1 cellular context compared by ENCODE assay signal in the genomic region with DNA sequence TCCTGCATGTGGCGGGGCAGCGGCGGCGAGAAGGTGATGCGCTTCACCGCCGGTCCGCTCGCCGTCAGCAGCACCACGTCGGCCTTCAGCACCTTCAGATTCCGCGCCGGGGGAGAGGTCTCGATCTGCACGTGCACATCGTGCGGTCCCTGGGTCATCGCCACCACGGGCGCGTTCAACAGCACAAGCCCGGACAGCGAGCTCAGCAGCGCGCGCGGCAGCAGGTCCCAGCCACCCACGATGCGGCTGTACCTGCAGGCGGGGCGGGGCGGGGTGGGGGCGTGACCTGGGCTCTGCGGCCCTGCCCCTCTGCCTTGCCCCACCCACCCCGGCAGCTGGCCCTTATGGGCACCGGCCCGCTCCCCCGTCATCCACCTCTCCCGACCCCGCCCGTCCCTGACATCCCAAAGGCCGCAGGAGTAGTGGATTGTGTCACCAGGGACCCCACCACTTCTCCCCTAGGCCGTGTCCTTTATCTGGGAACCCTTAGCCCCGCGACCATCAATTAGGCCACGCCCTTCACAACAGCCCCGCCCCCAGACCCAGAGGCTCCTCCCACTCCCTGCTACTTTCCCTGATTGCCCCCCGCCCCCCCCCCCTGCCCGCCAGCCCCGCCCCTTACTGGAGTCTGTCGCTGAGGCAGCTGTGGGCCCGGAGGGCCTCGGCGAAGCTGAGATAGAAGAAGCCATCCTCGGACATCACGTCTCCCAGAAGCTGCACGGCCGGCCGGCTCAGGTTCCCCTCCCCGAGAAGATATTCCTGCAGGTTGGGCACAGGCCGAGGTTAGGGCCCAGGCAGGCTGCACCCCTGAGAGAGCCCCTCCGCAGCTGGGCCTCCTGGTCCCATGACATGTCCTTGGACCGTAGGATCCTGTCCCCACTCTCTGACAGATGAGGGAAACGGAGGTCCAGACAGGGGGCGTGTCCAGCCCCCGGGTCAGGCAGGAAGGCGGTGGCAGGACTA.
TF ChIP-seq lines count a peak whose summit lies in the region.

No MANE protein-coding gene starts in this region.

TF ChIP-seq in K562, 482 proteins besides CTCF, POLR2A, EP300 and RAD21 (continued from another document and continues in another):
- TF ChIP-seq, protein P1, sequence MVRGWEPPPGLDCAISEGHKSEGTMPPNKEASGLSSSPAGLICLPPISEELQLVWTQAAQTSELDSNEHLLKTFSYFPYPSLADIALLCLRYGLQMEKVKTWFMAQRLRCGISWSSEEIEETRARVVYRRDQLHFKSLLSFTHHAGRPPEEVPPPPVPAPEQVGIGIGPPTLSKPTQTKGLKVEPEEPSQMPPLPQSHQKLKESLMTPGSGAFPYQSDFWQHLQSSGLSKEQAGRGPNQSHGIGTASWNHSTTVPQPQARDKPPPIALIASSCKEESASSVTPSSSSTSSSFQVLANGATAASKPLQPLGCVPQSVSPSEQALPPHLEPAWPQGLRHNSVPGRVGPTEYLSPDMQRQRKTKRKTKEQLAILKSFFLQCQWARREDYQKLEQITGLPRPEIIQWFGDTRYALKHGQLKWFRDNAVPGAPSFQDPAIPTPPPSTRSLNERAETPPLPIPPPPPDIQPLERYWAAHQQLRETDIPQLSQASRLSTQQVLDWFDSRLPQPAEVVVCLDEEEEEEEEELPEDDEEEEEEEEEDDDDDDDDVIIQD (CRISPR knock-in tag; IDR thresholded peaks at IDR 0.05), result no peak
- TF ChIP-seq, protein P2, sequence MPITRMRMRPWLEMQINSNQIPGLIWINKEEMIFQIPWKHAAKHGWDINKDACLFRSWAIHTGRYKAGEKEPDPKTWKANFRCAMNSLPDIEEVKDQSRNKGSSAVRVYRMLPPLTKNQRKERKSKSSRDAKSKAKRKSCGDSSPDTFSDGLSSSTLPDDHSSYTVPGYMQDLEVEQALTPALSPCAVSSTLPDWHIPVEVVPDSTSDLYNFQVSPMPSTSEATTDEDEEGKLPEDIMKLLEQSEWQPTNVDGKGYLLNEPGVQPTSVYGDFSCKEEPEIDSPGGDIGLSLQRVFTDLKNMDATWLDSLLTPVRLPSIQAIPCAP (CRISPR knock-in tag; IDR thresholded peaks at IDR 0.05; ENCODE audit: borderline replicate concordance), result no peak
- TF ChIP-seq RCOR1 (IDR thresholded peaks at IDR 0.05; ENCODE audit: borderline replicate concordance in 1 of 2, low read depth in 2 of 2, low read length in 2 of 2) (no peak), ZNF146 (CRISPR knock-in tag; IDR thresholded peaks at IDR 0.05; ENCODE audit: unreplicated experiment) (peak; percentile 5), SOX6 (IDR thresholded peaks at IDR 0.05) (no peak; the same call in 1 of the 2 replicates), NONO (IDR thresholded peaks at IDR 0.05; ENCODE audit: low read depth in 2 of 2, low read length in 1 of 2) (no peak), SRSF9 (IDR thresholded peaks at IDR 0.05; ENCODE audit: borderline replicate concordance, low read depth, low read length) (no peak), HMG20A (CRISPR knock-in tag; conservative IDR thresholded peaks at IDR 0.05) (no peak), ZNF75A (CRISPR knock-in tag; IDR thresholded peaks at IDR 0.05) (no peak), RBM25 (IDR thresholded peaks at IDR 0.05; ENCODE audit: low read depth, low read length, severe bottlenecking) (no peak), HDAC1 (IDR thresholded peaks at IDR 0.05) (peak in 1 of 2 experiments; percentile 65; a peak in 1 of 4 replicates), POLR2AphosphoS5 (IDR thresholded peaks at IDR 0.05; ENCODE audit: control insufficient read depth, insufficient read depth, low read depth, low read length) (no peak), HMGN3 (IDR thresholded peaks at IDR 0.05; ENCODE audit: borderline replicate concordance, extremely low read depth, insufficient read length, low read depth, low read length) (peak; percentile 16), KAT2B (IDR thresholded peaks at IDR 0.05; ENCODE audit: low read depth, low read length) (no peak), SMARCA4 (IDR thresholded peaks at IDR 0.05) (no peak), ZBTB17 (CRISPR knock-in tag; IDR thresholded peaks at IDR 0.05) (no peak), SMARCB1 (IDR thresholded peaks at IDR 0.05; ENCODE audit: insufficient read length, low read depth) (no peak), SMAD1 (IDR thresholded peaks at IDR 0.05; ENCODE audit: low read depth, low read length, partially characterized antibody) (no peak), ZNF764 (CRISPR knock-in tag; IDR thresholded peaks at IDR 0.05; ENCODE audit: low read depth) (peak; percentile 51; the same call in 1 of the 2 replicates), DNMT1 (IDR thresholded peaks at IDR 0.05) (no peak), ZNF217 (CRISPR knock-in tag; IDR thresholded peaks at IDR 0.05) (no peak), TBP (optimal IDR thresholded peaks at IDR 0.05; ENCODE audit: low read depth, low read length) (no peak), KLF1 (tag; IDR thresholded peaks at IDR 0.05) (no peak), U2AF2 (optimal IDR thresholded peaks at IDR 0.05; ENCODE audit: low read depth, low read length) (no peak), ZNF780A (CRISPR knock-in tag; IDR thresholded peaks at IDR 0.05) (no peak), HCFC1 (IDR thresholded peaks at IDR 0.05; ENCODE audit: low read depth, low read length) (no peak), SIRT6 (IDR thresholded peaks at IDR 0.05; ENCODE audit: low read depth, low read length) (no peak), POLR2B (IDR thresholded peaks at IDR 0.05; ENCODE audit: low read depth, partially characterized antibody) (peak; percentile 4), PURB (CRISPR knock-in tag; IDR thresholded peaks at IDR 0.05; ENCODE audit: low read depth) (no peak), KAT7 (CRISPR knock-in tag; IDR thresholded peaks at IDR 0.05; ENCODE audit: borderline replicate concordance) (peak; percentile 63), PHTF2 (CRISPR knock-in tag; IDR thresholded peaks at IDR 0.05) (no peak), ZNF140 (CRISPR knock-in tag; IDR thresholded peaks at IDR 0.05) (no peak), TBL1XR1 (IDR thresholded peaks at IDR 0.05; ENCODE audit: low read length in 2 of 2) (no peak), NCOA2 (IDR thresholded peaks at IDR 0.05; ENCODE audit: partially characterized antibody in 2 of 2) (no peak), PTBP1 (IDR thresholded peaks at IDR 0.05; ENCODE audit: low read depth, low read length) (no peak; the same call in 1 of the 2 replicates), SRF (CRISPR knock-in tag; IDR thresholded peaks at IDR 0.05) (no peak), BRD4 (IDR thresholded peaks at IDR 0.05) (0 out of 2 replicates have a peak, but pooled peaks have one; percentile 3), RBFOX2 (IDR thresholded peaks at IDR 0.05; ENCODE audit: low read depth, low read length) (no peak), MEF2D (tag; conservative IDR thresholded peaks at IDR 0.05; ENCODE audit: low read depth) (no peak), EGR1 (conservative IDR thresholded peaks at IDR 0.05) (peak; percentile 14; the same call in 1 of the 2 replicates), NFE2L1 (tag; IDR thresholded peaks at IDR 0.05; ENCODE audit: borderline replicate concordance, low read depth) (no peak), XRCC5 (IDR thresholded peaks at IDR 0.05; ENCODE audit: low read depth, low read length) (no peak; the same call in 1 of the 2 replicates)
- TF ChIP-seq, protein P3, sequence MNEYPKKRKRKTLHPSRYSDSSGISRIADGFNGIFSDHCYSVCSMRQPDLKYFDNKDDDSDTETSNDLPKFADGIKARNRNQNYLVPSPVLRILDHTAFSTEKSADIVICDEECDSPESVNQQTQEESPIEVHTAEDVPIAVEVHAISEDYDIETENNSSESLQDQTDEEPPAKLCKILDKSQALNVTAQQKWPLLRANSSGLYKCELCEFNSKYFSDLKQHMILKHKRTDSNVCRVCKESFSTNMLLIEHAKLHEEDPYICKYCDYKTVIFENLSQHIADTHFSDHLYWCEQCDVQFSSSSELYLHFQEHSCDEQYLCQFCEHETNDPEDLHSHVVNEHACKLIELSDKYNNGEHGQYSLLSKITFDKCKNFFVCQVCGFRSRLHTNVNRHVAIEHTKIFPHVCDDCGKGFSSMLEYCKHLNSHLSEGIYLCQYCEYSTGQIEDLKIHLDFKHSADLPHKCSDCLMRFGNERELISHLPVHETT (CRISPR knock-in tag; conservative IDR thresholded peaks at IDR 0.05 in 1 of 2, IDR thresholded peaks at IDR 0.05 in 1 of 2), result no peak; a peak in 2 of 4 replicates
- TF ChIP-seq, protein P4, sequence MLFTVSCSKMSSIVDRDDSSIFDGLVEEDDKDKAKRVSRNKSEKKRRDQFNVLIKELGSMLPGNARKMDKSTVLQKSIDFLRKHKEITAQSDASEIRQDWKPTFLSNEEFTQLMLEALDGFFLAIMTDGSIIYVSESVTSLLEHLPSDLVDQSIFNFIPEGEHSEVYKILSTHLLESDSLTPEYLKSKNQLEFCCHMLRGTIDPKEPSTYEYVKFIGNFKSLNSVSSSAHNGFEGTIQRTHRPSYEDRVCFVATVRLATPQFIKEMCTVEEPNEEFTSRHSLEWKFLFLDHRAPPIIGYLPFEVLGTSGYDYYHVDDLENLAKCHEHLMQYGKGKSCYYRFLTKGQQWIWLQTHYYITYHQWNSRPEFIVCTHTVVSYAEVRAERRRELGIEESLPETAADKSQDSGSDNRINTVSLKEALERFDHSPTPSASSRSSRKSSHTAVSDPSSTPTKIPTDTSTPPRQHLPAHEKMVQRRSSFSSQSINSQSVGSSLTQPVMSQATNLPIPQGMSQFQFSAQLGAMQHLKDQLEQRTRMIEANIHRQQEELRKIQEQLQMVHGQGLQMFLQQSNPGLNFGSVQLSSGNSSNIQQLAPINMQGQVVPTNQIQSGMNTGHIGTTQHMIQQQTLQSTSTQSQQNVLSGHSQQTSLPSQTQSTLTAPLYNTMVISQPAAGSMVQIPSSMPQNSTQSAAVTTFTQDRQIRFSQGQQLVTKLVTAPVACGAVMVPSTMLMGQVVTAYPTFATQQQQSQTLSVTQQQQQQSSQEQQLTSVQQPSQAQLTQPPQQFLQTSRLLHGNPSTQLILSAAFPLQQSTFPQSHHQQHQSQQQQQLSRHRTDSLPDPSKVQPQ (CRISPR knock-in tag; IDR thresholded peaks at IDR 0.05; ENCODE audit: borderline replicate concordance), result no peak
- TF ChIP-seq, protein P5, sequence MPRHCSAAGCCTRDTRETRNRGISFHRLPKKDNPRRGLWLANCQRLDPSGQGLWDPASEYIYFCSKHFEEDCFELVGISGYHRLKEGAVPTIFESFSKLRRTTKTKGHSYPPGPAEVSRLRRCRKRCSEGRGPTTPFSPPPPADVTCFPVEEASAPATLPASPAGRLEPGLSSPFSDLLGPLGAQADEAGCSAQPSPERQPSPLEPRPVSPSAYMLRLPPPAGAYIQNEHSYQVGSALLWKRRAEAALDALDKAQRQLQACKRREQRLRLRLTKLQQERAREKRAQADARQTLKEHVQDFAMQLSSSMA (CRISPR knock-in tag; IDR thresholded peaks at IDR 0.05), result no peak
- TF ChIP-seq, protein P6, sequence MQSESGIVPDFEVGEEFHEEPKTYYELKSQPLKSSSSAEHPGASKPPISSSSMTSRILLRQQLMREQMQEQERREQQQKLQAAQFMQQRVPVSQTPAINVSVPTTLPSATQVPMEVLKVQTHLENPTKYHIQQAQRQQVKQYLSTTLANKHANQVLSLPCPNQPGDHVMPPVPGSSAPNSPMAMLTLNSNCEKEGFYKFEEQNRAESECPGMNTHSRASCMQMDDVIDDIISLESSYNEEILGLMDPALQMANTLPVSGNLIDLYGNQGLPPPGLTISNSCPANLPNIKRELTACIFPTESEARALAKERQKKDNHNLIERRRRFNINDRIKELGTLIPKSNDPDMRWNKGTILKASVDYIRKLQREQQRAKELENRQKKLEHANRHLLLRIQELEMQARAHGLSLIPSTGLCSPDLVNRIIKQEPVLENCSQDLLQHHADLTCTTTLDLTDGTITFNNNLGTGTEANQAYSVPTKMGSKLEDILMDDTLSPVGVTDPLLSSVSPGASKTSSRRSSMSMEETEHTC (IDR thresholded peaks at IDR 0.05), result 0 out of 2 replicates have a peak, but pooled peaks have one; percentile 7
- TF ChIP-seq, protein P7, sequence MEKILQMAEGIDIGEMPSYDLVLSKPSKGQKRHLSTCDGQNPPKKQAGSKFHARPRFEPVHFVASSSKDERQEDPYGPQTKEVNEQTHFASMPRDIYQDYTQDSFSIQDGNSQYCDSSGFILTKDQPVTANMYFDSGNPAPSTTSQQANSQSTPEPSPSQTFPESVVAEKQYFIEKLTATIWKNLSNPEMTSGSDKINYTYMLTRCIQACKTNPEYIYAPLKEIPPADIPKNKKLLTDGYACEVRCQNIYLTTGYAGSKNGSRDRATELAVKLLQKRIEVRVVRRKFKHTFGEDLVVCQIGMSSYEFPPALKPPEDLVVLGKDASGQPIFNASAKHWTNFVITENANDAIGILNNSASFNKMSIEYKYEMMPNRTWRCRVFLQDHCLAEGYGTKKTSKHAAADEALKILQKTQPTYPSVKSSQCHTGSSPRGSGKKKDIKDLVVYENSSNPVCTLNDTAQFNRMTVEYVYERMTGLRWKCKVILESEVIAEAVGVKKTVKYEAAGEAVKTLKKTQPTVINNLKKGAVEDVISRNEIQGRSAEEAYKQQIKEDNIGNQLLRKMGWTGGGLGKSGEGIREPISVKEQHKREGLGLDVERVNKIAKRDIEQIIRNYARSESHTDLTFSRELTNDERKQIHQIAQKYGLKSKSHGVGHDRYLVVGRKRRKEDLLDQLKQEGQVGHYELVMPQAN (IDR thresholded peaks at IDR 0.05; ENCODE audit: borderline replicate concordance), result peak; percentile 78; the same call in 1 of the 2 replicates
- TF ChIP-seq, protein P8, sequence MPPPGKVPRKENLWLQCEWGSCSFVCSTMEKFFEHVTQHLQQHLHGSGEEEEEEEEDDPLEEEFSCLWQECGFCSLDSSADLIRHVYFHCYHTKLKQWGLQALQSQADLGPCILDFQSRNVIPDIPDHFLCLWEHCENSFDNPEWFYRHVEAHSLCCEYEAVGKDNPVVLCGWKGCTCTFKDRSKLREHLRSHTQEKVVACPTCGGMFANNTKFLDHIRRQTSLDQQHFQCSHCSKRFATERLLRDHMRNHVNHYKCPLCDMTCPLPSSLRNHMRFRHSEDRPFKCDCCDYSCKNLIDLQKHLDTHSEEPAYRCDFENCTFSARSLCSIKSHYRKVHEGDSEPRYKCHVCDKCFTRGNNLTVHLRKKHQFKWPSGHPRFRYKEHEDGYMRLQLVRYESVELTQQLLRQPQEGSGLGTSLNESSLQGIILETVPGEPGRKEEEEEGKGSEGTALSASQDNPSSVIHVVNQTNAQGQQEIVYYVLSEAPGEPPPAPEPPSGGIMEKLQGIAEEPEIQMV (tag; conservative IDR thresholded peaks at IDR 0.05; ENCODE audit: low read depth), result no peak
- TF ChIP-seq, protein P9, sequence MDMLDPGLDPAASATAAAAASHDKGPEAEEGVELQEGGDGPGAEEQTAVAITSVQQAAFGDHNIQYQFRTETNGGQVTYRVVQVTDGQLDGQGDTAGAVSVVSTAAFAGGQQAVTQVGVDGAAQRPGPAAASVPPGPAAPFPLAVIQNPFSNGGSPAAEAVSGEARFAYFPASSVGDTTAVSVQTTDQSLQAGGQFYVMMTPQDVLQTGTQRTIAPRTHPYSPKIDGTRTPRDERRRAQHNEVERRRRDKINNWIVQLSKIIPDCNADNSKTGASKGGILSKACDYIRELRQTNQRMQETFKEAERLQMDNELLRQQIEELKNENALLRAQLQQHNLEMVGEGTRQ (CRISPR knock-in tag; IDR thresholded peaks at IDR 0.05), result no peak
